ENCODE assay signal across 8 cellular contexts in genomic region chr4:499563-499962, GRCh38. TPM values are rescaled to one million over a fixed set of nuclear protein-coding genes. Genes with fewer than 3 reads are reported as not detected.
DNase-seq lines count a peak whose midpoint lies in the region; ATAC-seq and TF ChIP-seq lines count a peak whose summit lies in the region.

No MANE protein-coding gene starts in this region.

- H3K9me3 ChIP-seq in HAP-1 (no peaks in the 10 kb centered on the region), adipocyte (ENCODE audit: control insufficient read depth, low read length) (no peaks in the 10 kb centered on the region), transverse colon (peaks cover 0 to 11% of the 10 kb centered on the region in 2 donors)

- TF ChIP-seq POLR2A in transverse colon (IDR thresholded peaks at IDR 0.05) = no peak

- H3K36me3 ChIP-seq in HAP-1 (replicated peaks) (peaks cover 15% of the 10 kb centered on the region), adipocyte (ENCODE audit: control insufficient read depth, insufficient read depth, low read length, severe bottlenecking) (peaks cover 36% of the 10 kb centered on the region), transverse colon (peaks cover 0 to 16% (median 6%) of the 10 kb centered on the region in 4 donors)

- ATAC-seq in left lobe of liver = peak; percentile 11

- WGBS in transverse colon (ENCODE audit: low coverage in 1 of 2), 2 donors = 4 to 6% methylated on average over 14 to 15 of the region's 15 CpGs

- peak overlapping the region; percentile 87 to 96 (median 93) for H3K27ac ChIP-seq in transverse colon

- in situ Hi-C loops in HAP-1 (cut with MboI; ENCODE audit: low sequenced_read_pairs) (no loop called here), transverse colon (cut with MboI; ENCODE audit: low pct_ligation_motif_present in 1 of 4, low pct_unique_long_range_greater_than_20kb in 1 of 4, low sequenced_read_pairs in 3 of 4) (no loop called here)

- TF ChIP-seq CTCF in AG10803 (conservative IDR thresholded peaks at IDR 0.05; ENCODE audit: low read length) (no peak), transverse colon (IDR thresholded peaks at IDR 0.05) (no peak)

- DNase-seq in AG10803 (ENCODE audit: low read depth) (no peak), HAP-1 (ENCODE audit: low spot score in 2 of 2) (no peak), adipocyte (ENCODE audit: low read depth) (peak; percentile 8), left lobe of liver (ENCODE audit: low spot score) (no peak), transverse colon (no peak), H4 (ENCODE audit: low spot score) (no peak), NCI-H82 (lab: John Stamatoyannopoulos, UW) (no peak), SHP77 treated with DMSO at 0.1 percent for 48 hours (lab: John Stamatoyannopoulos, UW) (no peak)

- intact Hi-C loops in transverse colon (cut with DNase I; ENCODE audit: low total_unique reads) = no loop called here

- peaks cover 7% of the 10 kb centered on the region; the same call in 1 of the 2 replicates for H3K4me1 ChIP-seq in HAP-1
- H3K4me1 ChIP-seq in adipocyte (ENCODE audit: control insufficient read depth, insufficient read depth, low read length) = peaks cover 11% of the 10 kb centered on the region
- peaks cover 14 to 22% (median 16%) of the 10 kb centered on the region in 4 donors for H3K4me1 ChIP-seq in transverse colon

- H3K27me3 ChIP-seq in HAP-1 (ENCODE audit: low read depth) (no peaks in the 10 kb centered on the region), adipocyte (replicated peaks; ENCODE audit: control insufficient read depth, insufficient read depth, low read length) (no peaks in the 10 kb centered on the region), transverse colon (no peaks in the 10 kb centered on the region)

- peak overlapping the region; percentile 99 for H3K4me3 ChIP-seq in AG10803 (ENCODE audit: low read length)
- H3K4me3 ChIP-seq in HAP-1 = peak overlapping the region; percentile 90
- H3K4me3 ChIP-seq in adipocyte (ENCODE audit: low read length) = peak overlapping the region; percentile 99
- H3K4me3 ChIP-seq in transverse colon = peak overlapping the region; percentile 95 to 100 (median 97)

- no peak for TF ChIP-seq EP300 in transverse colon (IDR thresholded peaks at IDR 0.05; ENCODE audit: low read depth)

- H3K9ac ChIP-seq in adipocyte (ENCODE audit: low read length) = peak overlapping the region; percentile 98

RNA-seq across cellular contexts. Expression of gene PIGG, which starts 0.6 kb away (rescaled TPM):
- total RNA-seq in left lobe of liver = 19.4 TPM
- 100 to 1,000 TPM in 1 of 4 donors, 10 to 100 TPM in 3; 46.6 to 202 (median 72.5) TPM for total RNA-seq in transverse colon
- total RNA-seq in H4 (2014; rRNA removed; shearing (Covaris generic)) = 27.7 and 54.0 TPM in 2 replicates

RNA-seq across cellular contexts. Expression of gene ZNF721, which starts 0.6 kb away (rescaled TPM):
- total RNA-seq in left lobe of liver = 9.4 TPM
- 10 to 100 TPM; 20.6 to 46.0 (median 38.4) TPM for total RNA-seq in transverse colon
- 9.8 and 16.0 TPM in 2 replicates for total RNA-seq in H4 (2014; rRNA removed; shearing (Covaris generic))
